Comparison of ENCODE assay signal across 8 cellular contexts in genomic region chr5:132866342-132867045, GRCh38. TPM values are rescaled to one million over a fixed set of nuclear protein-coding genes. Genes with fewer than 3 reads are reported as not detected.
A peak's percentile ranks its signal among the peaks of the same experiment; 100 is the strongest.
DNase-seq lines count a peak whose midpoint lies in the region; ATAC-seq and TF ChIP-seq lines count a peak whose summit lies in the region.

A gene with protein sequence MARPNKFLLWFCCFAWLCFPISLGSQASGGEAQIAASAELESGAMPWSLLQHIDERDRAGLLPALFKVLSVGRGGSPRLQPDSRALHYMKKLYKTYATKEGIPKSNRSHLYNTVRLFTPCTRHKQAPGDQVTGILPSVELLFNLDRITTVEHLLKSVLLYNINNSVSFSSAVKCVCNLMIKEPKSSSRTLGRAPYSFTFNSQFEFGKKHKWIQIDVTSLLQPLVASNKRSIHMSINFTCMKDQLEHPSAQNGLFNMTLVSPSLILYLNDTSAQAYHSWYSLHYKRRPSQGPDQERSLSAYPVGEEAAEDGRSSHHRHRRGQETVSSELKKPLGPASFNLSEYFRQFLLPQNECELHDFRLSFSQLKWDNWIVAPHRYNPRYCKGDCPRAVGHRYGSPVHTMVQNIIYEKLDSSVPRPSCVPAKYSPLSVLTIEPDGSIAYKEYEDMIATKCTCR (minus strand): TSS chr5:132866469. CDS start chr5:132864533, 1,936 bp downstream.
Gene UQCRQ, plus strand, starts transcription at chr5:132866642. Its CDS starts 240 bp downstream, at chr5:132866882.

- peak within 1 kb of the TSS; percentile 74 to 95 (median 87) for H3K4me2 ChIP-seq in BLaER1 treated with 17β-estradiol and CSF1 and Interleukin-3, amounts not matched to agents 10 nM and 100 nM

- no peaks in the 10 kb centered on the region for H3K9me3 Mint-ChIP-seq in activated CD4-positive, alpha-beta T cell treated with anti-CD3 and anti-CD28 coated beads, Interleukin-2, amount 10 ng/mL, durations not matched to agents 24 days and 14 days

- peak within 1 kb of the TSS; percentile 95 for H3K4me3 Mint-ChIP-seq in activated CD4-positive, alpha-beta T cell treated with anti-CD3 and anti-CD28 coated beads, Interleukin-2, amount 10 ng/mL, durations not matched to agents 24 days and 14 days

- H4K20me1 ChIP-seq in BLaER1 treated with 17β-estradiol and CSF1 and Interleukin-3, amounts not matched to agents 10 nM and 100 nM: peaks cover 0 to 31% (median 7%) of the 10 kb centered on the region in 11 experiments; a peak in 10 of 22 replicates

- peaks cover 35% of the 10 kb centered on the region for H3K36me3 Mint-ChIP-seq in activated CD4-positive, alpha-beta T cell treated with anti-CD3 and anti-CD28 coated beads, Interleukin-2, amount 10 ng/mL, durations not matched to agents 24 days and 14 days (ENCODE audit: low read depth)

- TF ChIP-seq CTCF in coronary artery (IDR thresholded peaks at IDR 0.05): no peak

- peaks cover 24% of the 10 kb centered on the region for H3K4me1 Mint-ChIP-seq in activated CD4-positive, alpha-beta T cell treated with anti-CD3 and anti-CD28 coated beads, Interleukin-2, amount 10 ng/mL, durations not matched to agents 24 days and 14 days

- DNase-seq in GM19240 (ENCODE audit: insufficient read length, low spot score): peak; percentile 88
- peak; percentile 94 for DNase-seq in NCI-H524 treated with DMSO at 0.1 percent for 48 hours (lab: John Stamatoyannopoulos, UW)
- DNase-seq in activated CD4-positive, alpha-beta T cell treated with anti-CD3 and anti-CD28 coated beads, Interleukin-2, amount 10 ng/mL, durations not matched to agents 24 days and 14 days: peak; percentile 98
- DNase-seq in coronary artery (ENCODE audit: low spot score): peak; percentile 98
- DNase-seq in left colon: peak; percentile 93 to 98
- DNase-seq in stimulated activated CD4-positive, alpha-beta T cell treated with anti-CD3 and anti-CD28 coated beads, Interleukin-1b, Interleukin-23, amount 100 ng/mL, for 48 hours: peak; percentile 93

- H3K9me3 ChIP-seq in BLaER1 treated with 17β-estradiol and CSF1 and Interleukin-3, amounts not matched to agents 10 nM and 100 nM (replicated peaks in 1 of 11): no peaks in the 10 kb centered on the region

- peak within 1 kb of the TSS; percentile 85 to 93 (median 91) for H3K27ac ChIP-seq in BLaER1 treated with 17β-estradiol and CSF1 and Interleukin-3, amounts not matched to agents 10 nM and 100 nM
- peak within 1 kb of the TSS; percentile 81 to 95 for H3K27ac ChIP-seq in coronary artery

- ATAC-seq in HG03460 (IDR thresholded peaks at IDR 0.05; ENCODE audit: unreplicated experiment) (peak; percentile 99), left colon (peak; percentile 95)

- peak within 1 kb of the TSS; percentile 85 to 93 (median 88) for H3K9ac ChIP-seq in BLaER1 treated with 17β-estradiol and CSF1 and Interleukin-3, amounts not matched to agents 10 nM and 100 nM

- H3K4me3 ChIP-seq in BLaER1 treated with 17β-estradiol and CSF1 and Interleukin-3, amounts not matched to agents 10 nM and 100 nM: peak within 1 kb of the TSS; percentile 68 to 95 (median 82)
- H3K4me3 ChIP-seq in coronary artery: peak within 1 kb of the TSS; percentile 78

- intact Hi-C loops in activated CD4-positive, alpha-beta T cell treated with anti-CD3 and anti-CD28 coated beads, Interleukin-2, amount 10 ng/mL, durations not matched to agents 24 days and 14 days (cut with micrococcal nuclease): loop anchor here (1.0 to 5.0 kb wide), 5 partner anchors 36 to 1069 kb away; partner anchors contain the start of genes FNIP1, KIF3A and SHROOM1
- intact Hi-C loops in left colon (cut with DNase I, micrococcal nuclease): no loop called here

- H3K27ac Mint-ChIP-seq in activated CD4-positive, alpha-beta T cell treated with anti-CD3 and anti-CD28 coated beads, Interleukin-2, amount 10 ng/mL, durations not matched to agents 24 days and 14 days: peak within 1 kb of the TSS; percentile 99

- peaks cover 9% of the 10 kb centered on the region for H3K27me3 Mint-ChIP-seq in activated CD4-positive, alpha-beta T cell treated with anti-CD3 and anti-CD28 coated beads, Interleukin-2, amount 10 ng/mL, durations not matched to agents 24 days and 14 days

- peaks cover 23 to 48% (median 28%) of the 10 kb centered on the region in 10 experiments for H3K4me1 ChIP-seq in BLaER1 treated with 17β-estradiol and CSF1 and Interleukin-3, amounts not matched to agents 10 nM and 100 nM

- peaks cover 34 to 43% (median 41%) of the 10 kb centered on the region in 11 experiments for H3K36me3 ChIP-seq in BLaER1 treated with 17β-estradiol and CSF1 and Interleukin-3, amounts not matched to agents 10 nM and 100 nM

- no peaks in the 10 kb centered on the region for H3K27me3 ChIP-seq in BLaER1 treated with 17β-estradiol and CSF1 and Interleukin-3, amounts not matched to agents 10 nM and 100 nM

RNA-seq across cellular contexts. Expression of the first gene that starts in this region (rescaled TPM):
- 0.30 and 0.45 TPM in 2 replicates for total RNA-seq in activated CD4-positive, alpha-beta T cell treated with anti-CD3 and anti-CD28 coated beads, Interleukin-2, amount 10 ng/mL, durations not matched to agents 24 days and 14 days
- total RNA-seq in left colon: under 1 TPM; 0.09 to 0.50 TPM

RNA-seq across cellular contexts. Expression of gene UQCRQ, which starts in this region (rescaled TPM):
- 454 and 464 TPM in 2 replicates for total RNA-seq in activated CD4-positive, alpha-beta T cell treated with anti-CD3 and anti-CD28 coated beads, Interleukin-2, amount 10 ng/mL, durations not matched to agents 24 days and 14 days
- 100 to 1,000 TPM; 769 to 906 TPM for total RNA-seq in left colon

Comparison
In these comparisons a context has a peak if more than half of its experiments do, and no peak if none do; other contexts are left out.
1. Peak in every context shown above with its lines: DNase-seq, ATAC-seq, H3K4me3 ChIP-seq and H3K27ac ChIP-seq.